Comparison of ENCODE assay signal across 8 cellular contexts in genomic region chr7:5532520-5533335, GRCh38. TPM values are rescaled to one million over a fixed set of nuclear protein-coding genes. Genes with fewer than 3 reads are reported as not detected.
A peak's percentile ranks its signal among the peaks of the same experiment; 100 is the strongest.
DNase-seq lines count a peak whose midpoint lies in the region; ATAC-seq and FAIRE-seq lines count a peak whose summit lies in the region.

No MANE protein-coding gene starts in this region.

- H3K4me1 Mint-ChIP-seq in activated CD8-positive, alpha-beta T cell treated with anti-CD3 and anti-CD28 coated beads, Interleukin-2, amount 10 ng/mL, durations not matched to agents 7 days and 5 days (ENCODE audit: low read depth), result peaks cover 26% of the 10 kb centered on the region

- H3K36me3 Mint-ChIP-seq in activated CD8-positive, alpha-beta T cell treated with anti-CD3 and anti-CD28 coated beads, Interleukin-2, amount 10 ng/mL, durations not matched to agents 7 days and 5 days (ENCODE audit: low read depth), result peaks cover 30% of the 10 kb centered on the region

- in situ Hi-C loops in Caki2 (cut with HindIII; ENCODE audit: low pct_unique_long_range_greater_than_20kb, low sequenced_read_pairs), result no loop called here
- in situ Hi-C loops in KBM-7 (cut with MboI; ENCODE audit: low pct_unique_long_range_greater_than_20kb, low sequenced_read_pairs), result no loop called here

- no peaks in the 10 kb centered on the region for H3K9me3 ChIP-seq in right cardiac atrium (ENCODE audit: control insufficient read depth, low read length)
- no peaks in the 10 kb centered on the region for H3K9me3 ChIP-seq in small intestine (ENCODE audit: control insufficient read depth, low read depth)

- no peaks in the 10 kb centered on the region for H3K9me3 Mint-ChIP-seq in activated CD8-positive, alpha-beta T cell treated with anti-CD3 and anti-CD28 coated beads, Interleukin-2, amount 10 ng/mL, durations not matched to agents 7 days and 5 days (ENCODE audit: insufficient read depth)

- DNase-seq in Caki2 (ENCODE audit: low read depth), result peak; percentile 33
- peak; percentile 96 for DNase-seq in KBM-7
- peak; percentile 78 for DNase-seq in activated CD8-positive, alpha-beta T cell treated with anti-CD3 and anti-CD28 coated beads, Interleukin-2, amount 10 ng/mL, durations not matched to agents 7 days and 5 days
- DNase-seq in right cardiac atrium, result peak; percentile 63 to 83 (median 82)
- peak; percentile 93 for DNase-seq in small intestine
- no peak for DNase-seq in superior temporal gyrus (ENCODE audit: extremely low spot score)
- DNase-seq in NCI-H345 (lab: John Stamatoyannopoulos, UW), result no peak

- peaks cover 10 to 15% of the 10 kb centered on the region in 2 donors for H3K36me3 ChIP-seq in small intestine (ENCODE audit: control insufficient read depth in 2 of 2, insufficient read depth in 2 of 2, low read length in 2 of 2)

- peak overlapping the region; percentile 87 for H3K27ac ChIP-seq in right cardiac atrium (ENCODE audit: low read length)
- H3K27ac ChIP-seq in small intestine (ENCODE audit: low read depth in 1 of 2, low read length in 1 of 2), result peak overlapping the region; percentile 93 to 99

- intact Hi-C loops in right cardiac atrium (cut with DNase I), result no loop called here

- POLR2A ChIA-PET in activated CD8-positive, alpha-beta T cell treated with anti-CD3 and anti-CD28 coated beads, Interleukin-2, amount 10 ng/mL, durations not matched to agents 7 days and 5 days (lab: Charles Lee), result interaction anchor here (0.8 kb wide), 1 partner anchor 12 kb away, joined by 3 read pairs; no protein-coding TSS in a partner anchor

- no peaks in the 10 kb centered on the region for H3K27me3 Mint-ChIP-seq in activated CD8-positive, alpha-beta T cell treated with anti-CD3 and anti-CD28 coated beads, Interleukin-2, amount 10 ng/mL, durations not matched to agents 7 days and 5 days (ENCODE audit: low read depth)

- peak overlapping the region; percentile 98 for H3K27ac Mint-ChIP-seq in activated CD8-positive, alpha-beta T cell treated with anti-CD3 and anti-CD28 coated beads, Interleukin-2, amount 10 ng/mL, durations not matched to agents 7 days and 5 days

- peak overlapping the region; percentile 92 for H3K4me3 Mint-ChIP-seq in activated CD8-positive, alpha-beta T cell treated with anti-CD3 and anti-CD28 coated beads, Interleukin-2, amount 10 ng/mL, durations not matched to agents 7 days and 5 days

- H3K4me3 ChIP-seq in right cardiac atrium (ENCODE audit: low read length), result no peak overlapping the region
- H3K4me3 ChIP-seq in small intestine (ENCODE audit: low read depth in 1 of 2, low read length in 2 of 2), result peak overlapping the region; percentile 22 to 91

- H3K27me3 ChIP-seq in right cardiac atrium (ENCODE audit: control insufficient read depth, insufficient read depth) (no peaks in the 10 kb centered on the region), small intestine (ENCODE audit: control insufficient read depth in 2 of 2, insufficient read depth in 2 of 2, low read length in 2 of 2) (no peaks in the 10 kb centered on the region)

- WGBS in right cardiac atrium, result 77% methylated on average over 19 of the region's 19 CpGs
- 11 to 45% (median 18%) methylated on average over 18 to 19 of the region's 19 CpGs for WGBS in small intestine, 3 donors

- CTCF ChIA-PET in activated CD8-positive, alpha-beta T cell treated with anti-CD3 and anti-CD28 coated beads, Interleukin-2, amount 10 ng/mL, durations not matched to agents 7 days and 5 days (lab: Charles Lee), result interaction anchor here (0.8 to 1.5 kb wide), 4 partner anchors 11 to 171 kb away, joined by 4 to 5 read pairs (median 4); no protein-coding TSS in a partner anchor

- no peaks in the 10 kb centered on the region for H3K4me1 ChIP-seq in right cardiac atrium (ENCODE audit: control insufficient read depth, insufficient read depth, low read length)
- H3K4me1 ChIP-seq in small intestine (ENCODE audit: control insufficient read depth in 2 of 2, insufficient read depth in 1 of 2, low read depth in 1 of 2, low read length in 1 of 2), result peaks cover 0 to 2% of the 10 kb centered on the region in 2 donors

- FAIRE-seq in small intestine (lab: Jason Lieb, UNC), result no peak

- ATAC-seq in GM21381 (IDR thresholded peaks at IDR 0.05; ENCODE audit: unreplicated experiment) (peak; percentile 25), right cardiac atrium (no peak)
- no peak for ATAC-seq in activated CD8-positive, alpha-beta T cell treated with anti-CD3 and anti-CD28 coated beads, Interleukin-2, amount 10 ng/mL, durations not matched to agents 7 days and 5 days

RNA-seq across cellular contexts. Expression of gene ACTB, which starts 2.3 kb away (rescaled TPM):
- total RNA-seq in Caki2 (2014; rRNA removed; shearing (Covaris generic); ENCODE audit: low replicate concordance), result 820 and 1,008 TPM in 2 replicates
- total RNA-seq in activated CD8-positive, alpha-beta T cell treated with anti-CD3 and anti-CD28 coated beads, Interleukin-2, amount 10 ng/mL, durations not matched to agents 7 days and 5 days, result over 10,000 TPM; 13,463 to 13,594 TPM
- 1,000 to 10,000 TPM in 1 of 4 donors, 100 to 1,000 TPM in 3; 532 to 1,379 (median 904) TPM for total RNA-seq in right cardiac atrium
- 1,110 TPM for polyA plus RNA-seq in right cardiac atrium
- polyA plus RNA-seq in small intestine, result 1,000 to 10,000 TPM; 3,422 to 5,487 (median 4,014) TPM

RNA-seq across cellular contexts. Expression of gene FBXL18, which starts 19.1 kb away (rescaled TPM):
- 3.2 and 3.5 TPM in 2 replicates for total RNA-seq in Caki2 (2014; rRNA removed; shearing (Covaris generic); ENCODE audit: low replicate concordance)
- 10 to 100 TPM; 15.6 to 16.0 TPM for total RNA-seq in activated CD8-positive, alpha-beta T cell treated with anti-CD3 and anti-CD28 coated beads, Interleukin-2, amount 10 ng/mL, durations not matched to agents 7 days and 5 days
- total RNA-seq in right cardiac atrium, result 1 to 10 TPM; 5.3 to 6.4 (median 6.0) TPM
- polyA plus RNA-seq in right cardiac atrium, result 2.7 TPM
- 1 to 10 TPM; 1.1 to 3.4 (median 1.3) TPM for polyA plus RNA-seq in small intestine

RNA-seq across cellular contexts. Expression of gene FSCN1, which starts 59.9 kb away (rescaled TPM):
- total RNA-seq in Caki2 (2014; rRNA removed; shearing (Covaris generic); ENCODE audit: low replicate concordance), result 509 and 560 TPM in 2 replicates
- total RNA-seq in activated CD8-positive, alpha-beta T cell treated with anti-CD3 and anti-CD28 coated beads, Interleukin-2, amount 10 ng/mL, durations not matched to agents 7 days and 5 days, result 10 to 100 TPM; 14.3 to 16.2 TPM
- total RNA-seq in right cardiac atrium, result 10 to 100 TPM; 13.4 to 21.1 (median 16.9) TPM
- polyA plus RNA-seq in right cardiac atrium (9.7 TPM), small intestine (10 to 100 TPM in 1 of 3 donors, 1 to 10 TPM in 1, under 1 TPM in 1; 0.67 to 13.3 (median 7.0) TPM)

Comparison
In these comparisons a context has a peak if more than half of its experiments do, and no peak if none do; other contexts are left out.
1. DNase-seq: peak in Caki2 (single experiment), KBM-7 (single experiment), activated CD8-positive, alpha-beta T cell treated with anti-CD3 and anti-CD28 coated beads, Interleukin-2, amount 10 ng/mL, durations not matched to agents 7 days and 5 days (single experiment), right cardiac atrium (3 of 3) and small intestine (single experiment); none in superior temporal gyrus (single experiment) and NCI-H345 (single experiment).
2. RNA of gene ACTB, which starts 2.3 kb away (total RNA-seq): 13,463 to 13,594 TPM in activated CD8-positive, alpha-beta T cell treated with anti-CD3 and anti-CD28 coated beads, Interleukin-2, amount 10 ng/mL, durations not matched to agents 7 days and 5 days; 820 to 1,008 TPM in Caki2 and 532 to 1,379 TPM in right cardiac atrium; every median in the first group is over 4 times any median in the second.
3. RNA of gene FSCN1, which starts 59.9 kb away (total RNA-seq): 509 to 560 TPM in Caki2; 13.4 to 21.1 TPM in right cardiac atrium and 14.3 to 16.2 TPM in activated CD8-positive, alpha-beta T cell treated with anti-CD3 and anti-CD28 coated beads, Interleukin-2, amount 10 ng/mL, durations not matched to agents 7 days and 5 days; every median in the first group is over 10 times any median in the second.